ENCODE assay signal across 22 cellular contexts in the genomic region with DNA sequence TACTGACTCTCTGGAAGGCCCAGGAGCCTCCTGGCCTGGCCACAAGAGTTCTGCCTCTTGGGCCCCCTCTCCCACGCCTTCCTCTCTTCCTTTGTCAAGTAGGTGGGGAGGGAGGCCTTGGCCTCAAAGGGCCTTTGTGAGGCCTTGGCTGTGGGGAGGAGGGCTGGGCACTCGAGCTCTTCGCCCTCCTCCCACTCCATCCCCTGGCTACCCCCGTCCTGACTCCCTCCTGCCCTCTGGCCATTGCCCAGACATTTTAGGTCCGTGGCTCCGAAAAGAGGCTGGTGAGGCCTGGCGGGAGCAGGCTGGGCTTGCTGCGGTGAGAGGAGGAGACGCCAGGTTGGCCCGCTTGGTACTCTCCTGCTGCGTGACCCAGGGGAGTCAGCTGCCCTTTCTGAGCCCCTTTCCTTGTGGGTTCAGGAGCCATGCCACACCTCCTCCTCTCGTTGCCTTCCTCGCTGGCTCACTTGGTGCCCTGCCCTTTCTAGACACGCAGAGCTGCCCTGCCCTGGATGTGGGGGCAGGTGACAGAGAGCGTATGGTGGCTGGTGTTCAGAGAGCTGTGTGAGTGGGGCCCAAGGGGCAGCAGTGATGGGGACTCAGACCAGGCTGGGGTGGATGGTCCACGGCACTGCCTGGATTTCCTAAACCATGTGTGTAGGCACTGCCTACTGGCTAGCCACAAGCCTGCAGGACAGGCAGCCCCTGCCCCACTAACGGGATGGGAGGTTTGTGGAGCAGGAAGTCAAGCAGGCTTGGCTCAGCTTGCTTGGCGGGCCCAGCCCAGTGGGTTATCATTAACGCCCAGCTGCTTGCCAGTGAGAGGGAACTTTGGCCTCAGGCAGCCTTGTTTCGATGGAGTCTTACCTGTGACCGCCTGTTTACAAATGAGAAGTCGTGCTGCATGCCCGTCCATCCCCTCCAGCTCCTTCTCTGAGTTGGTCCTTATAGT. TPM values are rescaled to one million over a fixed set of nuclear protein-coding genes. Genes with fewer than 3 reads are reported as not detected.
A peak's percentile ranks its signal among the peaks of the same experiment; 100 is the strongest.
DNase-seq lines count a peak whose midpoint lies in the region; ATAC-seq, FAIRE-seq and TF ChIP-seq lines count a peak whose summit lies in the region.
"Had no signal": no experiment of that assay in that cellular context is flagged by ENCODE, and none has a peak within 500 bp of the region (broad histone marks: within the 10 kb centered on the region; RNA-seq: fewer than 3 reads in every experiment).

No MANE protein-coding gene starts in this region.

- in situ Hi-C loops in transverse colon (cut with MboI; ENCODE audit: low pct_ligation_motif_present in 1 of 4, low pct_unique_long_range_greater_than_20kb in 1 of 4, low sequenced_read_pairs in 3 of 4), result no loop called here

- FAIRE-seq in GM12891 (lab: Jason Lieb, UNC), result no peak
- FAIRE-seq: colon, G401.6 had no signal

- intact Hi-C loops in transverse colon (cut with DNase I; ENCODE audit: low total_unique reads), result no loop called here

- H3K4me3 ChIP-seq in esophagus (ENCODE audit: low read depth in 1 of 2, low read length in 2 of 2) (no peak overlapping the region), transverse colon (no peak overlapping the region)

- H3K27me3 ChIP-seq in esophagus (ENCODE audit: control insufficient read depth in 1 of 2, insufficient read depth in 2 of 2, low read length in 2 of 2) (no peaks in the 10 kb centered on the region), transverse colon (no peaks in the 10 kb centered on the region)

- TF ChIP-seq POLR2A in transverse colon (IDR thresholded peaks at IDR 0.05), result peak; percentile 57
- no peak for TF ChIP-seq POLR2A in GM12891 (IDR thresholded peaks at IDR 0.05; ENCODE audit: low read depth, low read length)

- H3K27ac ChIP-seq in esophagus (ENCODE audit: low read depth in 2 of 2, low read length in 1 of 2) (peak overlapping the region; percentile 34 to 76), transverse colon (peak overlapping the region; percentile 88 to 94 (median 94))
- H3K27ac ChIP-seq: 22Rv1 had no signal

- H3K4me1 ChIP-seq in esophagus (ENCODE audit: control insufficient read depth in 2 of 2, insufficient read depth in 2 of 2, low read length in 1 of 2), result peaks cover 24 to 42% of the 10 kb centered on the region in 2 donors
- peaks cover 52 to 94% (median 76%) of the 10 kb centered on the region in 4 donors for H3K4me1 ChIP-seq in transverse colon

- DNase-seq in DMS53 (lab: John Stamatoyannopoulos, UW), result peak; percentile 33
- no peak for DNase-seq in DMS53 treated with DMSO at 0.1 percent for 48 hours (lab: John Stamatoyannopoulos, UW; ENCODE audit: unreplicated experiment)
- peak; percentile 10 for DNase-seq in midbrain (lab: John Stamatoyannopoulos, UW)
- DNase-seq in transverse colon, result peak; percentile 87
- no peak for DNase-seq in GM12891 (ENCODE audit: insufficient read length, low spot score)
- DNase-seq: activated CD4-positive, alpha-beta T cell treated with anti-CD3 and anti-CD28 coated beads, Interleukin-2, amount 50 U/mL, for 1 hour; activated T-cell treated with anti-CD3 and anti-CD28 coated beads, Interleukin-2, amount 50 U/mL, for 72 hours; CD4-positive, alpha-beta memory T cell; H9; Karpas-422; NCI-H1694; NCI-H524 treated with DMSO at 0.1 percent for 48 hours; stimulated activated CD4-positive, alpha-beta T cell treated with anti-CD3 and anti-CD28 coated beads, Interleukin-4, amount 100 ng/mL, for 1 hour had no signal

- H3K9me3 ChIP-seq in esophagus (ENCODE audit: control insufficient read depth in 2 of 2, insufficient read depth in 1 of 2, low read depth in 1 of 2, low read length in 1 of 2) (no peaks in the 10 kb centered on the region), transverse colon (no peaks in the 10 kb centered on the region)

- H3K36me3 ChIP-seq in esophagus (ENCODE audit: control insufficient read depth in 2 of 2, insufficient read depth in 2 of 2, low read length in 1 of 2) (peaks cover 0 to 4% of the 10 kb centered on the region in 2 donors), transverse colon (no peaks in the 10 kb centered on the region)

- ATAC-seq in GM21367 (IDR thresholded peaks at IDR 0.05; ENCODE audit: unreplicated experiment) (no peak), GM21423 (IDR thresholded peaks at IDR 0.05; ENCODE audit: unreplicated experiment) (no peak)
- ATAC-seq: activated T-cell treated with anti-CD3 and anti-CD28 coated beads, Interleukin-2, amount 50 U/mL, for 72 hours; stimulated activated effector memory CD8-positive, alpha-beta T cell treated with anti-CD3 and anti-CD28 coated beads, Interleukin-12 subunit alpha, Interleukin-12 subunit beta, amount 100 ng/mL, for 72 hours had no signal

- peak; percentile 11 for TF ChIP-seq EP300 in transverse colon (IDR thresholded peaks at IDR 0.05; ENCODE audit: low read depth)

- WGBS in esophagus, 2 donors, result 71 to 81% methylated on average over 23 of the region's 23 CpGs
- 48% methylated on average over 23 of the region's 23 CpGs; no CpG with 5 or more reads in 1 of the 2 donors for WGBS in transverse colon (ENCODE audit: low coverage in 1 of 2), 2 donors

- no peak for TF ChIP-seq CTCF in transverse colon (IDR thresholded peaks at IDR 0.05)

TF ChIP-seq in GM12891, 5 proteins besides CTCF, POLR2A, EP300 and RAD21:
- TF ChIP-seq TAF1 (IDR thresholded peaks at IDR 0.05; ENCODE audit: low read depth, low read length), result no peak
- TF ChIP-seq POU2F2 (IDR thresholded peaks at IDR 0.05; ENCODE audit: low read depth, low read length), result no peak
- TF ChIP-seq POLR2AphosphoS5 (IDR thresholded peaks at IDR 0.05; ENCODE audit: low read depth, low read length), result no peak
- TF ChIP-seq PAX5 (IDR thresholded peaks at IDR 0.05; ENCODE audit: insufficient read depth, low read length, severe bottlenecking), result no peak
- TF ChIP-seq SPI1 (IDR thresholded peaks at IDR 0.05; ENCODE audit: low read depth, low read length), result no peak

RNA-seq across cellular contexts. Expression of gene OMP, which starts 15.8 kb away (rescaled TPM):
- polyA plus RNA-seq in esophagus, result under 1 TPM; 0.33 to 0.98 TPM
- total RNA-seq in transverse colon, result 100 to 1,000 TPM in 1 of 4 donors, 10 to 100 TPM in 3; 16.0 to 126 (median 49.4) TPM
- polyA plus RNA-seq in GM12891 (2012; ENCODE audit: low read depth, missing spikeins), result not detected
- total RNA-seq: activated T-cell treated with anti-CD3 and anti-CD28 coated beads, Interleukin-2, amount 50 U/mL, for 72 hours; H9; T-helper 2 cell treated with Interferon-gamma antibody and Interleukin-4, amounts not matched to agents 100 ng/mL and 5 ng/mL, for 36 hours had no signal
- polyA plus RNA-seq: CD4-positive, alpha-beta memory T cell; fibroblast of lung had no signal

RNA-seq across cellular contexts. Expression of gene CAPN5, which starts 20.0 kb away (rescaled TPM):
- 10 to 100 TPM; 26.6 to 27.8 TPM for polyA plus RNA-seq in esophagus
- 100 to 1,000 TPM; 210 to 290 (median 214) TPM for total RNA-seq in transverse colon
- polyA plus RNA-seq in GM12891 (2012; ENCODE audit: low read depth, missing spikeins), result 0.12 TPM

RNA-seq across cellular contexts. Expression of gene MYO7A, which starts 41.2 kb away (rescaled TPM):
- polyA plus RNA-seq in esophagus, result 1 to 10 TPM; 1.1 to 1.2 TPM
- 10 to 100 TPM in 1 of 4 donors, 1 to 10 TPM in 3; 4.6 to 11.2 (median 5.5) TPM for total RNA-seq in transverse colon
- 0.03 TPM for polyA plus RNA-seq in GM12891 (2012; ENCODE audit: low read depth, missing spikeins)

RNA-seq across cellular contexts. Expression of gene B3GNT6, which starts 52.6 kb away (rescaled TPM):
- polyA plus RNA-seq in esophagus, result 1 to 10 TPM; 2.4 to 4.8 TPM
- total RNA-seq in transverse colon, result 10 to 100 TPM; 64.7 to 88.1 (median 72.0) TPM
- not detected for polyA plus RNA-seq in GM12891 (2012; ENCODE audit: low read depth, missing spikeins)
- total RNA-seq: activated T-cell treated with anti-CD3 and anti-CD28 coated beads, Interleukin-2, amount 50 U/mL, for 72 hours; CD4-positive, alpha-beta memory T cell; fibroblast of lung; H9; T-helper 2 cell treated with Interferon-gamma antibody and Interleukin-4, amounts not matched to agents 100 ng/mL and 5 ng/mL, for 36 hours had no signal
- polyA plus RNA-seq: CD4-positive, alpha-beta memory T cell; fibroblast of lung had no signal

Comparison
In these comparisons a context has a peak if more than half of its experiments do, and no peak if none do; other contexts are left out.
1. DNase-seq: peak in DMS53 (single experiment), midbrain (single experiment) and transverse colon (single experiment); none in DMS53 treated with DMSO at 0.1 percent for 48 hours (single experiment) and GM12891 (single experiment).